In genomic region chr16:56577300-56577625, GRCh38 we compare ENCODE assay signal across 20 cellular contexts. TPM values are rescaled to one million over a fixed set of nuclear protein-coding genes. Genes with fewer than 3 reads are reported as not detected.
A peak's percentile ranks its signal among the peaks of the same experiment; 100 is the strongest.
DNase-seq lines count a peak whose midpoint lies in the region; ATAC-seq, FAIRE-seq and TF ChIP-seq lines count a peak whose summit lies in the region.
"Had no signal": no experiment of that assay in that cellular context is flagged by ENCODE, and none has a peak within 500 bp of the region (broad histone marks: within the 10 kb centered on the region; RNA-seq: fewer than 3 reads in every experiment).

No MANE protein-coding gene starts in this region.

- no peak for FAIRE-seq in keratinocyte (lab: Jason Lieb, UNC)
- FAIRE-seq: endometrium had no signal

- H4K20me1 ChIP-seq in OCI-LY7 (ENCODE audit: insufficient read depth, low read length) (no peaks in the 10 kb centered on the region), keratinocyte (ENCODE audit: control insufficient read depth, extremely low read depth, insufficient read depth, low read length) (no peaks in the 10 kb centered on the region)
- H4K20me1 ChIP-seq: BLaER1 treated with 17β-estradiol and CSF1 and Interleukin-3, amounts not matched to agents 10 nM and 100 nM had no signal

- H3K4me1 ChIP-seq in OCI-LY7 (ENCODE audit: insufficient read depth, low read length, poor library complexity, severe bottlenecking), result no peaks in the 10 kb centered on the region
- H3K4me1 ChIP-seq in keratinocyte (ENCODE audit: control insufficient read depth, extremely low read depth, insufficient read depth, low read length), result peaks cover 10% of the 10 kb centered on the region
- H3K4me1 ChIP-seq: BLaER1 treated with 17β-estradiol and CSF1 and Interleukin-3, amounts not matched to agents 10 nM and 100 nM; HAP-1; upper lobe of left lung had no signal

- no peaks in the 10 kb centered on the region for H3K27me3 ChIP-seq in CD4-positive, alpha-beta T cell (ENCODE audit: control insufficient read depth, insufficient read depth, low read length)
- no peaks in the 10 kb centered on the region for H3K27me3 ChIP-seq in keratinocyte (ENCODE audit: control insufficient read depth, extremely low read depth, insufficient read depth, low read length)
- H3K27me3 ChIP-seq: BLaER1 treated with 17β-estradiol and CSF1 and Interleukin-3, amounts not matched to agents 10 nM and 100 nM; upper lobe of left lung had no signal

- no TSS peak for BruUV-seq in OCI-LY7 (replicated peaks; lab: Mats Ljungman, UMichigan)

- H3K4me3 Mint-ChIP-seq in activated T-cell treated with anti-CD3 and anti-CD28 coated beads, Interleukin-2, amount 50 U/mL, for 24 hours, result no peak overlapping the region
- no peak overlapping the region for H3K4me3 Mint-ChIP-seq in CD4-positive, alpha-beta T cell
- no peak overlapping the region for H3K4me3 Mint-ChIP-seq in chondrocyte (ENCODE audit: unreplicated experiment)
- no peak overlapping the region for H3K4me3 Mint-ChIP-seq in immature natural killer cell
- H3K4me3 Mint-ChIP-seq: dendritic cell treated with granulocyte-macrophage colony-stimulating factor and Interleukin-4, amounts not matched to agents 40 ng/mL and 50 ng/mL, for 4 days; nephron progenitor cell had no signal

- H3K36me3 ChIP-seq in OCI-LY7 (ENCODE audit: insufficient read depth, low read length) (no peaks in the 10 kb centered on the region), keratinocyte (ENCODE audit: control insufficient read depth in 2 of 2, extremely low read depth in 1 of 2, insufficient read depth in 2 of 2, low read length in 2 of 2) (no peaks in the 10 kb centered on the region)
- H3K36me3 ChIP-seq: BLaER1 treated with 17β-estradiol and CSF1 and Interleukin-3, amounts not matched to agents 10 nM and 100 nM; HAP-1; upper lobe of left lung had no signal

- no peak for DNase-seq in activated T-cell treated with anti-CD3 and anti-CD28 coated beads, Interleukin-2, amount 50 U/mL, for 24 hours
- no peak for DNase-seq in activated T-cell treated with anti-CD3 and anti-CD28 coated beads for 4 hours
- DNase-seq in CD4-positive, alpha-beta T cell, result no peak
- no peak for DNase-seq in OCI-LY7 (ENCODE audit: low spot score)
- DNase-seq in keratinocyte (ENCODE audit: low read depth, low spot score), result no peak
- DNase-seq in chondrocyte (ENCODE audit: low spot score), result no peak
- no peak for DNase-seq in immature natural killer cell
- no peak for DNase-seq in HK-2 (ENCODE audit: unreplicated experiment)
- DNase-seq: NCI-H524 treated with DMSO at 0.1 percent for 48 hours had no signal

- intact Hi-C loops in CD4-positive, alpha-beta T cell (cut with DNase I, micrococcal nuclease), result loop anchor here (1.0 to 10.0 kb wide), 6 partner anchors 60 to 632 kb away; partner anchors contain the start of gene MT1X (in 1 of the 2)
- intact Hi-C loops in OCI-LY7 (cut with micrococcal nuclease; ENCODE audit: unreplicated experiment), result loop anchor here (1.0 to 5.0 kb wide), 4 partner anchors 23 to 275 kb away; no protein-coding TSS in a partner anchor

- no peaks in the 10 kb centered on the region for H3K9me3 Mint-ChIP-seq in activated T-cell treated with anti-CD3 and anti-CD28 coated beads, Interleukin-2, amount 50 U/mL, for 24 hours
- H3K9me3 Mint-ChIP-seq in CD4-positive, alpha-beta T cell, result peaks cover 2% of the 10 kb centered on the region
- H3K9me3 Mint-ChIP-seq in chondrocyte (ENCODE audit: low read depth) (peaks cover 9% of the 10 kb centered on the region), immature natural killer cell (peaks cover 0 to 3% (median 0%) of the 10 kb centered on the region in 6 donors)

- H3K9ac ChIP-seq in keratinocyte (ENCODE audit: control insufficient read depth, extremely low read depth, insufficient read depth, low read length), result peak overlapping the region; percentile 13
- H3K9ac ChIP-seq: BLaER1 treated with 17β-estradiol and CSF1 and Interleukin-3, amounts not matched to agents 10 nM and 100 nM had no signal

- H3K9me1 ChIP-seq in keratinocyte (ENCODE audit: control insufficient read depth, extremely low read depth, insufficient read depth, low read length), result no peaks in the 10 kb centered on the region

- peaks cover 6% of the 10 kb centered on the region for H3K4me1 Mint-ChIP-seq in activated T-cell treated with anti-CD3 and anti-CD28 coated beads, Interleukin-2, amount 50 U/mL, for 24 hours (ENCODE audit: low read depth)
- peaks cover 9% of the 10 kb centered on the region for H3K4me1 Mint-ChIP-seq in CD4-positive, alpha-beta T cell (ENCODE audit: low read depth)
- H3K4me1 Mint-ChIP-seq in chondrocyte (ENCODE audit: low read depth) (peaks cover 9% of the 10 kb centered on the region), immature natural killer cell (peaks cover 5 to 10% of the 10 kb centered on the region in 2 donors)
- H3K4me1 Mint-ChIP-seq: nephron progenitor cell had no signal

- POLR2A ChIA-PET in CD4-positive, alpha-beta T cell (lab: Charles Lee), result interaction anchor here (1.1 to 2.7 kb wide), 3 partner anchors 80 to 125 kb away, joined by 3 to 17 read pairs (median 4); no protein-coding TSS in a partner anchor
- POLR2A ChIA-PET in OCI-LY7 (lab: Charles Lee), result interaction anchor here (1.0 kb wide), 1 partner anchor 123 kb away, joined by 3 read pairs; no protein-coding TSS in a partner anchor

- TF ChIP-seq CTCF in CD4-positive, alpha-beta T cell (IDR thresholded peaks at IDR 0.05), result peak; percentile 25
- TF ChIP-seq CTCF in OCI-LY7 (conservative IDR thresholded peaks at IDR 0.05; ENCODE audit: low read length) (peak; percentile 34; the same call in 1 of the 2 replicates), keratinocyte (optimal IDR thresholded peaks at IDR 0.05 in 1 of 3, IDR thresholded peaks at IDR 0.05 in 1 of 3, conservative IDR thresholded peaks at IDR 0.05 in 1 of 3; ENCODE audit: extremely low read depth in 1 of 3, insufficient read depth in 2 of 3, low read length in 3 of 3) (no peak), chondrocyte (IDR thresholded peaks at IDR 0.05) (no peak)

- H3K27ac Mint-ChIP-seq in activated T-cell treated with anti-CD3 and anti-CD28 coated beads, Interleukin-2, amount 50 U/mL, for 24 hours, result peak overlapping the region; percentile 41
- H3K27ac Mint-ChIP-seq in CD4-positive, alpha-beta T cell, result no peak overlapping the region
- H3K27ac Mint-ChIP-seq in chondrocyte (ENCODE audit: unreplicated experiment) (no peak overlapping the region), immature natural killer cell (peak overlapping the region in 2 of 6 donors; percentile 16 to 37)
- H3K27ac Mint-ChIP-seq: dendritic cell treated with granulocyte-macrophage colony-stimulating factor and Interleukin-4, amounts not matched to agents 40 ng/mL and 50 ng/mL, for 4 days; nephron progenitor cell had no signal

- H3K79me2 ChIP-seq in OCI-LY7 (ENCODE audit: insufficient read depth, low read depth, low read length), result no peaks in the 10 kb centered on the region
- no peaks in the 10 kb centered on the region for H3K79me2 ChIP-seq in keratinocyte (ENCODE audit: control insufficient read depth, insufficient read depth, low read length)

- H3K9me3 ChIP-seq in CD4-positive, alpha-beta T cell (ENCODE audit: control insufficient read depth, low read length), result peaks cover 6% of the 10 kb centered on the region
- H3K9me3 ChIP-seq in OCI-LY7 (ENCODE audit: low read length) (no peaks in the 10 kb centered on the region; the same call in 1 of the 2 replicates), keratinocyte (ENCODE audit: control insufficient read depth, low read depth, low read length) (no peaks in the 10 kb centered on the region)
- H3K9me3 ChIP-seq: upper lobe of left lung had no signal

- H3K9me2 ChIP-seq in OCI-LY7 (ENCODE audit: insufficient read depth, low read length), result no peaks in the 10 kb centered on the region

- no peak for ATAC-seq in CD4-positive, alpha-beta T cell (ENCODE audit: poor library complexity)

- no peaks in the 10 kb centered on the region for H3K27me3 Mint-ChIP-seq in activated T-cell treated with anti-CD3 and anti-CD28 coated beads, Interleukin-2, amount 50 U/mL, for 24 hours
- H3K27me3 Mint-ChIP-seq in CD4-positive, alpha-beta T cell, result peaks cover under 1% of the 10 kb centered on the region
- no peaks in the 10 kb centered on the region for H3K27me3 Mint-ChIP-seq in chondrocyte (ENCODE audit: low read depth)
- peaks cover 2 to 6% (median 2%) of the 10 kb centered on the region in 3 donors for H3K27me3 Mint-ChIP-seq in immature natural killer cell (ENCODE audit: low read depth in 3 of 3)

- dilution Hi-C loops in keratinocyte (cut with MboI; ENCODE audit: extremely low pct_ligation_motif_present, low sequenced_read_pairs), result no loop called here

- H3K4me3 ChIP-seq in OCI-LY7 (ENCODE audit: low read depth, low read length, poor library complexity, severe bottlenecking), result no peak overlapping the region
- no peak overlapping the region for H3K4me3 ChIP-seq in keratinocyte (ENCODE audit: control insufficient read depth in 2 of 3, extremely low read depth in 1 of 3, insufficient read depth in 2 of 3, low read depth in 1 of 3, low read length in 3 of 3)
- H3K4me3 ChIP-seq: BLaER1 treated with 17β-estradiol and CSF1 and Interleukin-3, amounts not matched to agents 10 nM and 100 nM; HAP-1; upper lobe of left lung had no signal

- CTCF ChIA-PET in CD4-positive, alpha-beta T cell (lab: Charles Lee), result interaction anchor here (0.6 to 4.1 kb wide), 4 partner anchors 66 to 129 kb away, joined by 5 to 44 read pairs (median 8); partner anchors contain the start of gene MT1X
- CTCF ChIA-PET in OCI-LY7 (lab: Charles Lee; ENCODE audit: unreplicated experiment), result interaction anchor here (1.2 to 1.4 kb wide), 2 partner anchors 71 to 125 kb away, joined by 3 to 8 read pairs; no protein-coding TSS in a partner anchor

- H3K4me2 ChIP-seq in OCI-LY7 (ENCODE audit: low read length) (no peak overlapping the region), keratinocyte (ENCODE audit: control insufficient read depth, extremely low read depth, insufficient read depth, low read depth, low read length) (peak overlapping the region; percentile 2)
- H3K4me2 ChIP-seq: BLaER1 treated with 17β-estradiol and CSF1 and Interleukin-3, amounts not matched to agents 10 nM and 100 nM had no signal

- no peak overlapping the region for H3K27ac ChIP-seq in CD4-positive, alpha-beta T cell (ENCODE audit: low read depth, low read length)
- H3K27ac ChIP-seq in OCI-LY7 (ENCODE audit: low read depth, low read length, poor library complexity, severe bottlenecking), result no peak overlapping the region
- H3K27ac ChIP-seq in keratinocyte (ENCODE audit: control insufficient read depth, insufficient read depth, low read length), result no peak overlapping the region
- H3K27ac ChIP-seq: BLaER1 treated with 17β-estradiol and CSF1 and Interleukin-3, amounts not matched to agents 10 nM and 100 nM; upper lobe of left lung had no signal

- H2AFZ ChIP-seq in OCI-LY7 (ENCODE audit: low read length) (peak overlapping the region; percentile 35; the same call in 1 of the 2 replicates), keratinocyte (ENCODE audit: control insufficient read depth, low read length) (peak overlapping the region; percentile 54)

- no peaks in the 10 kb centered on the region for H3K36me3 Mint-ChIP-seq in activated T-cell treated with anti-CD3 and anti-CD28 coated beads, Interleukin-2, amount 50 U/mL, for 24 hours (ENCODE audit: low read depth)
- H3K36me3 Mint-ChIP-seq in CD4-positive, alpha-beta T cell (ENCODE audit: low read depth), result no peaks in the 10 kb centered on the region
- H3K36me3 Mint-ChIP-seq in chondrocyte (ENCODE audit: low read depth), result no peaks in the 10 kb centered on the region
- H3K36me3 Mint-ChIP-seq in immature natural killer cell, result peaks cover 0 to 5% (median 0%) of the 10 kb centered on the region in 3 donors

RNA-seq across cellular contexts. Expression of gene MT3, which starts 12.1 kb away (rescaled TPM):
- total RNA-seq in CD4-positive, alpha-beta T cell, result under 1 TPM in 1 of 2 experiments, not detected in 1; 0.50 TPM
- total RNA-seq in OCI-LY7 (2014; rRNA removed; shearing (Covaris generic)), result not detected in 2 replicates
- total RNA-seq in OCI-LY7 (2022) (not detected in 2 replicates), chondrocyte (0.77 TPM in 1 of 3 replicates, not detected in the others)
- polyA plus RNA-seq in keratinocyte (not detected in 3 replicates), immature natural killer cell (not detected)
- not detected for polyA plus RNA-seq in keratinocyte (2011; ENCODE audit: low read depth)
- polyA plus RNA-seq in keratinocyte (2011; cell fraction: cytosol; rRNA removed), result not detected in 2 replicates
- polyA plus RNA-seq in keratinocyte (2011; cell fraction: nucleus; rRNA removed), result not detected in 2 replicates
- not detected in 2 replicates for polyA plus RNA-seq in keratinocyte (2012; ENCODE audit: low replicate concordance)
- not detected in 3 replicates for polyA minus RNA-seq in keratinocyte
- polyA minus RNA-seq in keratinocyte (2011; cell fraction: cytosol; rRNA and poly(A)+ RNA removed), result not detected
- not detected in 2 replicates for polyA minus RNA-seq in keratinocyte (2011; cell fraction: nucleus; rRNA and poly(A)+ RNA removed)
- total RNA-seq: G401, posterior vena cava had no signal

RNA-seq across cellular contexts. Expression of gene MT4, which starts 12.4 kb away (rescaled TPM):
- not detected for total RNA-seq in CD4-positive, alpha-beta T cell
- not detected in 2 replicates for total RNA-seq in OCI-LY7 (2014; rRNA removed; shearing (Covaris generic))
- total RNA-seq in OCI-LY7 (2022) (not detected in 2 replicates), chondrocyte (not detected in 3 replicates)
- polyA plus RNA-seq in keratinocyte (0.77 to 2.1 TPM in 2 of 3 replicates, not detected in the other), immature natural killer cell (not detected)
- not detected for polyA plus RNA-seq in keratinocyte (2011; ENCODE audit: low read depth)
- polyA plus RNA-seq in keratinocyte (2011; cell fraction: cytosol; rRNA removed), result 3.8 TPM in 1 of 2 replicates, not detected in the other
- polyA plus RNA-seq in keratinocyte (2011; cell fraction: nucleus; rRNA removed), result not detected in 2 replicates
- 4.3 TPM in 1 of 2 replicates, not detected in the other for polyA plus RNA-seq in keratinocyte (2012; ENCODE audit: low replicate concordance)
- 5.2 TPM in 1 of 3 replicates, not detected in the others for polyA minus RNA-seq in keratinocyte
- not detected for polyA minus RNA-seq in keratinocyte (2011; cell fraction: cytosol; rRNA and poly(A)+ RNA removed)
- polyA minus RNA-seq in keratinocyte (2011; cell fraction: nucleus; rRNA and poly(A)+ RNA removed), result not detected in 2 replicates
- total RNA-seq: cardiac septum, G401, left cardiac atrium, posterior vena cava, subcutaneous adipose tissue, upper lobe of left lung had no signal

RNA-seq across cellular contexts. Expression of gene MT2A, which starts 31.1 kb away (rescaled TPM):
- 10 to 100 TPM; 47.1 to 50.8 TPM for total RNA-seq in CD4-positive, alpha-beta T cell
- 27.2 and 40.0 TPM in 2 replicates for total RNA-seq in OCI-LY7 (2014; rRNA removed; shearing (Covaris generic))
- total RNA-seq in OCI-LY7 (2022), result 5.7 and 9.3 TPM in 2 replicates
- 489 to 1,016 TPM (median 990 TPM) in 3 replicates for polyA plus RNA-seq in keratinocyte
- polyA plus RNA-seq in keratinocyte (2011; ENCODE audit: low read depth), result 310 TPM
- polyA plus RNA-seq in keratinocyte (2011; cell fraction: cytosol; rRNA removed), result 741 and 1,546 TPM in 2 replicates
- 335 and 470 TPM in 2 replicates for polyA plus RNA-seq in keratinocyte (2011; cell fraction: nucleus; rRNA removed)
- 2,479 and 10,771 TPM in 2 replicates for polyA plus RNA-seq in keratinocyte (2012; ENCODE audit: low replicate concordance)
- polyA minus RNA-seq in keratinocyte, result 401 to 1,828 TPM (median 417 TPM) in 3 replicates
- 2,677 TPM for polyA minus RNA-seq in keratinocyte (2011; cell fraction: cytosol; rRNA and poly(A)+ RNA removed)
- 152 and 202 TPM in 2 replicates for polyA minus RNA-seq in keratinocyte (2011; cell fraction: nucleus; rRNA and poly(A)+ RNA removed)
- total RNA-seq in chondrocyte, result 160 to 407 TPM (median 183 TPM) in 3 replicates
- polyA plus RNA-seq in immature natural killer cell, result 100 to 1,000 TPM; 139 to 321 (median 313) TPM
- total RNA-seq: G401 had no signal

RNA-seq across cellular contexts. Expression of gene MT1E, which starts 48.3 kb away (rescaled TPM):
- total RNA-seq in CD4-positive, alpha-beta T cell, result 1 to 10 TPM; 2.5 to 2.9 TPM
- not detected in 2 replicates for total RNA-seq in OCI-LY7 (2014; rRNA removed; shearing (Covaris generic))
- total RNA-seq in OCI-LY7 (2022) (not detected in 2 replicates), chondrocyte (23.2 to 35.8 TPM (median 31.4 TPM) in 3 replicates)
- polyA plus RNA-seq in keratinocyte (394 to 1,732 TPM (median 404 TPM) in 3 replicates), immature natural killer cell (1 to 10 TPM in 2 of 3 donors, not detected in 1; 1.4 to 2.5 TPM)
- polyA plus RNA-seq in keratinocyte (2011; ENCODE audit: low read depth), result 55.2 TPM
- polyA plus RNA-seq in keratinocyte (2011; cell fraction: cytosol; rRNA removed), result 1,504 and 3,462 TPM in 2 replicates
- 621 and 624 TPM in 2 replicates for polyA plus RNA-seq in keratinocyte (2011; cell fraction: nucleus; rRNA removed)
- 688 and 1,595 TPM in 2 replicates for polyA plus RNA-seq in keratinocyte (2012; ENCODE audit: low replicate concordance)
- 298 to 744 TPM (median 398 TPM) in 3 replicates for polyA minus RNA-seq in keratinocyte
- 667 TPM for polyA minus RNA-seq in keratinocyte (2011; cell fraction: cytosol; rRNA and poly(A)+ RNA removed)
- polyA minus RNA-seq in keratinocyte (2011; cell fraction: nucleus; rRNA and poly(A)+ RNA removed), result 76.9 and 81.7 TPM in 2 replicates
- total RNA-seq: G401 had no signal

RNA-seq across cellular contexts. Expression of gene MT1M, which starts 55.2 kb away (rescaled TPM):
- total RNA-seq in CD4-positive, alpha-beta T cell, result not detected
- total RNA-seq in OCI-LY7 (2014; rRNA removed; shearing (Covaris generic)), result not detected in 2 replicates
- total RNA-seq in OCI-LY7 (2022), result not detected in 2 replicates
- polyA plus RNA-seq in keratinocyte, result 0.20 to 0.74 TPM (median 0.24 TPM) in 3 replicates
- polyA plus RNA-seq in keratinocyte (2011; ENCODE audit: low read depth), result not detected
- polyA plus RNA-seq in keratinocyte (2011; cell fraction: cytosol; rRNA removed), result 0.32 and 0.65 TPM in 2 replicates
- polyA plus RNA-seq in keratinocyte (2011; cell fraction: nucleus; rRNA removed), result 0.27 TPM in 1 of 2 replicates, not detected in the other
- polyA plus RNA-seq in keratinocyte (2012; ENCODE audit: low replicate concordance), result 0.79 and 1.1 TPM in 2 replicates
- 0.56 to 0.76 TPM in 2 of 3 replicates, not detected in the other for polyA minus RNA-seq in keratinocyte
- polyA minus RNA-seq in keratinocyte (2011; cell fraction: cytosol; rRNA and poly(A)+ RNA removed), result not detected
- not detected in 2 replicates for polyA minus RNA-seq in keratinocyte (2011; cell fraction: nucleus; rRNA and poly(A)+ RNA removed)
- total RNA-seq in chondrocyte, result 0.35 to 0.59 TPM in 2 of 3 replicates, not detected in the other
- not detected for polyA plus RNA-seq in immature natural killer cell
- total RNA-seq: G401 had no signal

Comparison
In these comparisons a context has a peak if more than half of its experiments do, and no peak if none do; other contexts are left out.
1. CTCF ChIP-seq: peak in CD4-positive, alpha-beta T cell (single experiment) and OCI-LY7 (single experiment); none in keratinocyte (0 of 3) and chondrocyte (single experiment).